7 cellular contexts compared by ENCODE assay signal in genomic region chr10:101569465-101569837, GRCh38. TPM values are rescaled to one million over a fixed set of nuclear protein-coding genes. Genes with fewer than 3 reads are reported as not detected.
A peak's percentile ranks its signal among the peaks of the same experiment; 100 is the strongest.
DNase-seq lines count a peak whose midpoint lies in the region; ATAC-seq and TF ChIP-seq lines count a peak whose summit lies in the region.

No MANE protein-coding gene starts in this region.

- TF ChIP-seq CTCF in HEK293 (tag by site-specific recombination; IDR thresholded peaks at IDR 0.05) (no peak), heart right ventricle (IDR thresholded peaks at IDR 0.05) (no peak), foreskin keratinocyte (conservative IDR thresholded peaks at IDR 0.05) (no peak)

- H3K27ac ChIP-seq in HEK293 (ENCODE audit: extremely low read depth, low read depth, low read length) = no peak overlapping the region; the same call in 1 of the 2 replicates
- no peak overlapping the region for H3K27ac ChIP-seq in heart right ventricle
- no peak overlapping the region for H3K27ac ChIP-seq in foreskin keratinocyte

- WGBS in heart right ventricle, 2 donors = 5 to 6% methylated on average over 25 of the region's 25 CpGs

- H3K4me1 ChIP-seq in HEK293 (ENCODE audit: control insufficient read depth, insufficient read depth, low read length) (peaks cover 3% of the 10 kb centered on the region), heart right ventricle (peaks cover 8 to 30% (median 21%) of the 10 kb centered on the region in 9 donors), foreskin keratinocyte (no peaks in the 10 kb centered on the region)

- POLR2A ChIA-PET in HEK293 (lab: Yijun Ruan, JAX) = interaction anchor here (1.5 kb wide), 2 partner anchors 38 to 274 kb away, joined by 3 read pairs; no protein-coding TSS in a partner anchor

- DNase-seq in heart right ventricle (no peak), skeletal muscle cell (ENCODE audit: low read depth) (no peak), foreskin keratinocyte (no peak), NCI-H2107 (lab: John Stamatoyannopoulos, UW) (no peak)

- H3K4me3 ChIP-seq in HEK293 (ENCODE audit: low read depth, low read length) (peak overlapping the region; percentile 65), heart right ventricle (peak overlapping the region in 7 of 10 donors; percentile 43 to 79 (median 56)), skeletal muscle cell (ENCODE audit: low read depth, low read length) (peak overlapping the region; percentile 68)

- H3K9me3 ChIP-seq in HEK293 (ENCODE audit: control insufficient read depth, insufficient read depth, low read depth, low read length) (0 out of 2 replicates have a peak, but pooled peaks cover 2% of the 10 kb centered on the region), heart right ventricle (peaks cover 0 to 14% (median 11%) of the 10 kb centered on the region in 11 donors)

- H3K36me3 ChIP-seq in HEK293 (ENCODE audit: control insufficient read depth in 2 of 2, insufficient read depth in 1 of 2, low read length in 2 of 2) (no peaks in the 10 kb centered on the region), heart right ventricle (no peaks in the 10 kb centered on the region)

- ATAC-seq in SK-N-SH treated with all-trans-retinoic acid at 6 μM for 48 hours (peak; percentile 3), heart right ventricle (peak in 1 of 8 donors; percentile 5), foreskin keratinocyte (no peak), HG02763 (IDR thresholded peaks at IDR 0.05; ENCODE audit: unreplicated experiment) (no peak)

- CTCF ChIA-PET in HEK293 (lab: Yijun Ruan, JAX) = interaction anchor here (0.5 to 3.8 kb wide), 28 partner anchors 11 to 710 kb away, joined by 3 to 77 read pairs (median 4); no protein-coding TSS in a partner anchor

- intact Hi-C loops in heart right ventricle (cut with DNase I) = loop anchor here in 8 of 10 donors (2.0 to 10.0 kb wide), 8 partner anchors 265 to 357 kb away; no protein-coding TSS in a partner anchor

- H3K27me3 ChIP-seq in heart right ventricle = peaks cover 7 to 57% (median 50%) of the 10 kb centered on the region in 7 donors
- peaks cover 52% of the 10 kb centered on the region for H3K27me3 ChIP-seq in foreskin keratinocyte

TF ChIP-seq in HEK293, 187 proteins besides CTCF, POLR2A, EP300 and RAD21:
- TF ChIP-seq ZNF366 (tag by site-specific recombination; conservative IDR thresholded peaks at IDR 0.05) = no peak
- peak; percentile 77 for TF ChIP-seq ZBTB48 (tag by site-specific recombination; IDR thresholded peaks at IDR 0.05)
- TF ChIP-seq ZFHX2 (tag by site-specific recombination; conservative IDR thresholded peaks at IDR 0.05) = peak; percentile 88
- peak; percentile 66 for TF ChIP-seq ZNF335 (tag by site-specific recombination; conservative IDR thresholded peaks at IDR 0.05)
- peak; percentile 88 for TF ChIP-seq EGR2 (tag by site-specific recombination; IDR thresholded peaks at IDR 0.05; ENCODE audit: low read depth)
- TF ChIP-seq ZNF777 (tag by site-specific recombination; IDR thresholded peaks at IDR 0.05; ENCODE audit: borderline replicate concordance) = peak; percentile 41; the same call in 1 of the 2 replicates
- no peak for TF ChIP-seq REPIN1 (tag by site-specific recombination; IDR thresholded peaks at IDR 0.05; ENCODE audit: low read depth)

TF ChIP-seq in SK-N-SH treated with all-trans-retinoic acid at 6 μM for 48 hours, 23 proteins besides CTCF, POLR2A, EP300 and RAD21:
- TF ChIP-seq CREB5 (CRISPR knock-in tag; IDR thresholded peaks at IDR 0.05; ENCODE audit: low read depth) (no peak), SNAI2 (CRISPR knock-in tag; IDR thresholded peaks at IDR 0.05) (no peak), ZNF70 (CRISPR knock-in tag; IDR thresholded peaks at IDR 0.05) (no peak), ZC3H10 (CRISPR knock-in tag; IDR thresholded peaks at IDR 0.05) (no peak), BACH2 (CRISPR knock-in tag; IDR thresholded peaks at IDR 0.05; ENCODE audit: borderline replicate concordance) (no peak), TSHZ2 (CRISPR knock-in tag; IDR thresholded peaks at IDR 0.05) (no peak), ZFP30 (CRISPR knock-in tag; IDR thresholded peaks at IDR 0.05) (no peak), ZNF8 (CRISPR knock-in tag; IDR thresholded peaks at IDR 0.05) (no peak), TOX (CRISPR knock-in tag; IDR thresholded peaks at IDR 0.05; ENCODE audit: borderline replicate concordance) (no peak)
TF ChIP-seq in SK-N-SH treated with all-trans-retinoic acid at 6 μM for 48 hours: peak in this region for 0.

RNA-seq across cellular contexts. Expression of gene POLL, which starts 18.6 kb away (rescaled TPM):
- total RNA-seq in heart right ventricle (10 to 100 TPM; 13.8 to 23.0 (median 17.1) TPM), foreskin keratinocyte (15.4 and 16.1 TPM in 2 replicates)
- polyA plus RNA-seq in heart right ventricle (10 to 100 TPM; 13.1 to 27.9 TPM), foreskin keratinocyte (16.0 and 16.8 TPM in 2 replicates)

RNA-seq across cellular contexts. Expression of gene DPCD, which starts 18.7 kb away (rescaled TPM):
- total RNA-seq in heart right ventricle (10 to 100 TPM; 12.9 to 32.0 (median 24.6) TPM), foreskin keratinocyte (29.4 and 32.0 TPM in 2 replicates)
- polyA plus RNA-seq in heart right ventricle (10 to 100 TPM; 25.1 to 46.8 TPM), foreskin keratinocyte (42.1 and 44.9 TPM in 2 replicates)
